7 cellular contexts compared by ENCODE assay signal in genomic region chr1:95375201-95375600, GRCh38.
"Had no signal": no experiment of that assay in that cellular context is flagged by ENCODE, and none has a peak within 500 bp of the region (broad histone marks: within the 10 kb centered on the region; RNA-seq: fewer than 3 reads in every experiment).

No MANE protein-coding gene starts in this region.

- H3K27ac Mint-ChIP-seq: HFFc6 had no signal

- H3K4me3 ChIP-seq: GM23248, HAP-1, K562 had no signal

- H3K36me3 ChIP-seq: HAP-1 had no signal

- H3K9me3 ChIP-seq: HAP-1 had no signal

- H3K4me3 Mint-ChIP-seq: HFFc6 had no signal

- DNase-seq: GM23248, GOT3, H7, HFFc6, IMR-90 had no signal

- H3K27ac ChIP-seq: GM23248 had no signal
